In genomic region chr6:44128020-44128917, GRCh38 we compare ENCODE assay signal across 1 cellular context.
TF ChIP-seq lines count a peak whose summit lies in the region.

No MANE protein-coding gene starts in this region.

TF ChIP-seq in H1, 55 proteins besides CTCF, POLR2A, EP300 and RAD21:
- TF ChIP-seq HDAC2 (IDR thresholded peaks at IDR 0.05; ENCODE audit: borderline replicate concordance in 1 of 2, low read depth in 2 of 2, low read length in 2 of 2) (peak in 1 of 2 experiments; percentile 41; a peak in 1 of 4 replicates), KDM4A (IDR thresholded peaks at IDR 0.05; ENCODE audit: low read depth, low read length, severe bottlenecking) (peak; percentile 36), EZH2 (IDR thresholded peaks at IDR 0.05; ENCODE audit: low read depth, low read length, severe bottlenecking) (no peak), KDM1A (IDR thresholded peaks at IDR 0.05; ENCODE audit: borderline replicate concordance, low read length) (0 out of 2 replicates have a peak, but pooled peaks have one; percentile 6), MAX (IDR thresholded peaks at IDR 0.05) (peak; percentile 71)
